2 cellular contexts compared by ENCODE assay signal in genomic region chr5:172549708-172550095, GRCh38.
TF ChIP-seq lines count a peak whose summit lies in the region.

No MANE protein-coding gene starts in this region.

TF ChIP-seq in liver, 16 proteins besides CTCF, POLR2A, EP300 and RAD21 (continued from another document):
- TF ChIP-seq, protein P1, sequence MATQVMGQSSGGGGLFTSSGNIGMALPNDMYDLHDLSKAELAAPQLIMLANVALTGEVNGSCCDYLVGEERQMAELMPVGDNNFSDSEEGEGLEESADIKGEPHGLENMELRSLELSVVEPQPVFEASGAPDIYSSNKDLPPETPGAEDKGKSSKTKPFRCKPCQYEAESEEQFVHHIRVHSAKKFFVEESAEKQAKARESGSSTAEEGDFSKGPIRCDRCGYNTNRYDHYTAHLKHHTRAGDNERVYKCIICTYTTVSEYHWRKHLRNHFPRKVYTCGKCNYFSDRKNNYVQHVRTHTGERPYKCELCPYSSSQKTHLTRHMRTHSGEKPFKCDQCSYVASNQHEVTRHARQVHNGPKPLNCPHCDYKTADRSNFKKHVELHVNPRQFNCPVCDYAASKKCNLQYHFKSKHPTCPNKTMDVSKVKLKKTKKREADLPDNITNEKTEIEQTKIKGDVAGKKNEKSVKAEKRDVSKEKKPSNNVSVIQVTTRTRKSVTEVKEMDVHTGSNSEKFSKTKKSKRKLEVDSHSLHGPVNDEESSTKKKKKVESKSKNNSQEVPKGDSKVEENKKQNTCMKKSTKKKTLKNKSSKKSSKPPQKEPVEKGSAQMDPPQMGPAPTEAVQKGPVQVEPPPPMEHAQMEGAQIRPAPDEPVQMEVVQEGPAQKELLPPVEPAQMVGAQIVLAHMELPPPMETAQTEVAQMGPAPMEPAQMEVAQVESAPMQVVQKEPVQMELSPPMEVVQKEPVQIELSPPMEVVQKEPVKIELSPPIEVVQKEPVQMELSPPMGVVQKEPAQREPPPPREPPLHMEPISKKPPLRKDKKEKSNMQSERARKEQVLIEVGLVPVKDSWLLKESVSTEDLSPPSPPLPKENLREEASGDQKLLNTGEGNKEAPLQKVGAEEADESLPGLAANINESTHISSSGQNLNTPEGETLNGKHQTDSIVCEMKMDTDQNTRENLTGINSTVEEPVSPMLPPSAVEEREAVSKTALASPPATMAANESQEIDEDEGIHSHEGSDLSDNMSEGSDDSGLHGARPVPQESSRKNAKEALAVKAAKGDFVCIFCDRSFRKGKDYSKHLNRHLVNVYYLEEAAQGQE (IDR thresholded peaks at IDR 0.05) = no peak
- TF ChIP-seq, protein P2, sequence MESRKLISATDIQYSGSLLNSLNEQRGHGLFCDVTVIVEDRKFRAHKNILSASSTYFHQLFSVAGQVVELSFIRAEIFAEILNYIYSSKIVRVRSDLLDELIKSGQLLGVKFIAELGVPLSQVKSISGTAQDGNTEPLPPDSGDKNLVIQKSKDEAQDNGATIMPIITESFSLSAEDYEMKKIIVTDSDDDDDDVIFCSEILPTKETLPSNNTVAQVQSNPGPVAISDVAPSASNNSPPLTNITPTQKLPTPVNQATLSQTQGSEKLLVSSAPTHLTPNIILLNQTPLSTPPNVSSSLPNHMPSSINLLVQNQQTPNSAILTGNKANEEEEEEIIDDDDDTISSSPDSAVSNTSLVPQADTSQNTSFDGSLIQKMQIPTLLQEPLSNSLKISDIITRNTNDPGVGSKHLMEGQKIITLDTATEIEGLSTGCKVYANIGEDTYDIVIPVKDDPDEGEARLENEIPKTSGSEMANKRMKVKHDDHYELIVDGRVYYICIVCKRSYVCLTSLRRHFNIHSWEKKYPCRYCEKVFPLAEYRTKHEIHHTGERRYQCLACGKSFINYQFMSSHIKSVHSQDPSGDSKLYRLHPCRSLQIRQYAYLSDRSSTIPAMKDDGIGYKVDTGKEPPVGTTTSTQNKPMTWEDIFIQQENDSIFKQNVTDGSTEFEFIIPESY (IDR thresholded peaks at IDR 0.05) = no peak
- no peak for TF ChIP-seq SP1 (IDR thresholded peaks at IDR 0.05)
- TF ChIP-seq RXRA (IDR thresholded peaks at IDR 0.05) = no peak
- no peak for TF ChIP-seq JUND (IDR thresholded peaks at IDR 0.05)
- no peak for TF ChIP-seq GABPA (IDR thresholded peaks at IDR 0.05 in 1 of 2, conservative IDR thresholded peaks at IDR 0.05 in 1 of 2)
- TF ChIP-seq EGR1 (IDR thresholded peaks at IDR 0.05; ENCODE audit: low read depth in 2 of 2) = no peak
TF ChIP-seq in liver: peak in this region for 0.

TF ChIP-seq in HepG2, 621 proteins besides CTCF, POLR2A, EP300 and RAD21 (continued from another document):
- TF ChIP-seq ATM (IDR thresholded peaks at IDR 0.05; ENCODE audit: borderline replicate concordance) = no peak
